In genomic region chr1:153057375-153057774, GRCh38 we compare ENCODE assay signal across 15 cellular contexts.
"Had no signal": no experiment of that assay in that cellular context is flagged by ENCODE, and none has a peak within 500 bp of the region (broad histone marks: within the 10 kb centered on the region; RNA-seq: fewer than 3 reads in every experiment).

SPRR2A (minus strand) TSS chr1:153057512; CDS start chr1:153056735, 777 bp downstream.

- DNase-seq: activated CD4-positive, alpha-beta memory T cell treated with anti-CD3 and anti-CD28 coated beads for 36 hours; activated CD8-positive, alpha-beta memory T cell treated with anti-CD3 and anti-CD28 coated beads, Interleukin-2, amount 10 ng/mL, durations not matched to agents 7 days and 5 days; activated effector memory CD4-positive, alpha-beta T cell treated with Interleukin-2 at 50 U/mL for 16 hours; activated naive CD4-positive, alpha-beta T cell treated with anti-CD3 and anti-CD28 coated beads, Interleukin-2, amount 50 U/mL, for 16 hours; activated T-cell treated with anti-CD3 and anti-CD28 coated beads, Interleukin-2, amount 50 U/mL, for 4 hours; caudate nucleus; foreskin melanocyte; nephron progenitor cell; occipital lobe; stimulated activated CD4-positive, alpha-beta T cell treated with anti-CD3 and anti-CD28 coated beads, Interleukin-2, amount 100 ng/mL, for 48 hours; T1000; thyroid gland; WERI-Rb-1 had no signal

- H3K4me3 ChIP-seq: right atrium auricular region, thyroid gland had no signal

- H3K4me1 ChIP-seq: right atrium auricular region, thyroid gland had no signal

- ATAC-seq: activated CD8-positive, alpha-beta memory T cell treated with anti-CD3 and anti-CD28 coated beads, Interleukin-2, amount 10 ng/mL, durations not matched to agents 7 days and 5 days; activated T-cell treated with anti-CD3 and anti-CD28 coated beads, Interleukin-2, amount 50 U/mL, for 4 hours; stimulated activated memory B cell treated with anti-CD40 and anti-IgM and Interleukin-4, amounts not matched to agents 10 μg/mL and 1 μg/mL and 100 μg/mL, for 72 hours had no signal

- H3K36me3 ChIP-seq: right atrium auricular region, thyroid gland, WERI-Rb-1 had no signal

- H3K27ac ChIP-seq: right atrium auricular region, thyroid gland, WERI-Rb-1 had no signal

- H3K27me3 ChIP-seq: right atrium auricular region, thyroid gland had no signal

- H3K9me3 ChIP-seq: right atrium auricular region, thyroid gland had no signal
